In the genomic region with DNA sequence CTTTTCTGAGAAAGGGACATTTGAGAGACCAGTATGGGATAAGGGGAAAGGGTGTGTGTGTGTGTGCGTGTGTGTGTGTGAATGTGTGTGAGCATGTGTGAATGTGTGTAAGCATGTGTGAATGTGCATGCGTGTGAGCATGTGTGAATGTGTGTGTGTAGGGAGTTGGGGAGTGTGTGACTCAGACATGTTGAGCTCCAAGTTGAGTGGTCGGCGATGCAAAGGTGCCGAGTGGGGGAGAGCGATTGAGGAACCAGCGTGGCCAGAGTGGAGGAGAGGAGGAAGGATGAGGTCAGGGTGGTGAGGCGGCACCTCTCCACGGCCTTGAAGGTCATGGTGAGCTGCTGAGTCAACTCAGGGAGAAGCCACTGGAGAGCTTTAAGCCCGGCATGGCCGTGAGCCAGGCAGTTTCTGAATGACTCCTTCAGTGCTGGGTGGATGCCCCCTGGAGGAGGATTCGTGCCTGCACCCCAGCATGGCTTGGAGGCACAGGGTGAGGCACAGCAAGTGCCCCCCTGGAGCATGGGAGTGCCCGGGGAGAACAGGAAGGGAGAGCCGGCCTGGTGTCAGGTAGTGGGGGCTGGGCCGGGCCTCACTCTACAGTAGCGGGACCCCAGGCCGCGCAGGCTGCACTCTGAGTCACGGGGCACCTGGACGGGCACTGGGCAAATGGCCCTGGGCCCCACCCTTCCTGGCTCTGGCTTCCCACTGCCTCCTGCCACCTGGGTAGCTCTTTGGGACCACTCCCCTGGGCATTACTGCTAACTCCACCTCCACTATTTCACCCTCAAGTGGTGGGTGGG, we compare ENCODE assay signal across 8 cellular contexts. TPM values are rescaled to one million over a fixed set of nuclear protein-coding genes. Genes with fewer than 3 reads are reported as not detected.
DNase-seq lines count a peak whose midpoint lies in the region; ATAC-seq and TF ChIP-seq lines count a peak whose summit lies in the region.

No MANE protein-coding gene starts in this region.

- peak; percentile 37 for ATAC-seq in GM18517 (IDR thresholded peaks at IDR 0.05; ENCODE audit: unreplicated experiment)
- ATAC-seq in HG03469 (IDR thresholded peaks at IDR 0.05; ENCODE audit: unreplicated experiment), result no peak

- no peaks in the 10 kb centered on the region for H3K36me3 ChIP-seq in right atrium auricular region

- DNase-seq in ACHN (peak; percentile 94), HT-29 (ENCODE audit: low spot score) (peak; percentile 96), SKM-1 (lab: John Stamatoyannopoulos, UW; ENCODE audit: unreplicated experiment) (peak; percentile 81), right atrium auricular region (ENCODE audit: low spot score) (peak; percentile 78)
- DNase-seq in activated naive CD4-positive, alpha-beta T cell treated with anti-CD3 and anti-CD28 coated beads, Interleukin-2, amount 50 U/mL, for 16 hours, result peak; percentile 59
- peak; percentile 31 to 37 for DNase-seq in stimulated activated CD4-positive, alpha-beta T cell treated with anti-CD3 and anti-CD28 coated beads, Interleukin-15, amount 100 ng/mL, for 1 hour (ENCODE audit: low read depth in 1 of 2, low spot score in 1 of 2)

- peak overlapping the region in 1 of 2 donors; percentile 4 for H3K27ac ChIP-seq in right atrium auricular region

- H3K9me3 ChIP-seq in right atrium auricular region, result no peaks in the 10 kb centered on the region

- peaks cover 0 to 29% of the 10 kb centered on the region in 2 donors for H3K4me1 ChIP-seq in right atrium auricular region

- no peaks in the 10 kb centered on the region for H3K27me3 ChIP-seq in right atrium auricular region

- TF ChIP-seq CTCF in right atrium auricular region (IDR thresholded peaks at IDR 0.05), result peak in 1 of 2 donors; percentile 53

- in situ Hi-C loops in ACHN (cut with HindIII; ENCODE audit: low pct_ligation_motif_present, low pct_unique_long_range_greater_than_20kb, low sequenced_read_pairs), result no loop called here

- H3K4me3 ChIP-seq in right atrium auricular region, result no peak overlapping the region

RNA-seq across cellular contexts. Expression of a gene that starts 8.2 kb away (rescaled TPM):
- total RNA-seq in HT-29 (2014; rRNA removed; shearing (Covaris generic)), result 11.4 and 12.8 TPM in 2 replicates
- 10 to 100 TPM; 11.7 to 12.0 TPM for total RNA-seq in right atrium auricular region

RNA-seq across cellular contexts. Expression of a gene that starts 13.8 kb away (rescaled TPM):
- 254 and 276 TPM in 2 replicates for total RNA-seq in HT-29 (2014; rRNA removed; shearing (Covaris generic))
- total RNA-seq in right atrium auricular region, result 100 to 1,000 TPM; 401 to 435 TPM

RNA-seq across cellular contexts. Expression of a gene that starts 14.4 kb away (rescaled TPM):
- 503 and 525 TPM in 2 replicates for total RNA-seq in HT-29 (2014; rRNA removed; shearing (Covaris generic))
- 100 to 1,000 TPM; 110 to 151 TPM for total RNA-seq in right atrium auricular region

RNA-seq across cellular contexts. Expression of a gene that starts 26.4 kb away (rescaled TPM):
- 180 TPM in 2 replicates for total RNA-seq in HT-29 (2014; rRNA removed; shearing (Covaris generic))
- 100 to 1,000 TPM; 164 to 190 TPM for total RNA-seq in right atrium auricular region

RNA-seq across cellular contexts. Expression of a gene that starts 27.2 kb away (rescaled TPM):
- total RNA-seq in HT-29 (2014; rRNA removed; shearing (Covaris generic)), result 149 and 158 TPM in 2 replicates
- 10 to 100 TPM; 11.4 to 22.2 TPM for total RNA-seq in right atrium auricular region

Comparison
In these comparisons a context has a peak if more than half of its experiments do, and no peak if none do; other contexts are left out.
1. DNase-seq: peak in every context shown above with its lines; median percentile 96 in HT-29; 94 in ACHN; 81 in SKM-1; 78 in right atrium auricular region; 59 in activated naive CD4-positive, alpha-beta T cell treated with anti-CD3 and anti-CD28 coated beads, Interleukin-2, amount 50 U/mL, for 16 hours; 34 in stimulated activated CD4-positive, alpha-beta T cell treated with anti-CD3 and anti-CD28 coated beads, Interleukin-15, amount 100 ng/mL, for 1 hour.